In genomic region chr1:206694551-206695124, GRCh38 we compare ENCODE assay signal across 12 cellular contexts. TPM values are rescaled to one million over a fixed set of nuclear protein-coding genes. Genes with fewer than 3 reads are reported as not detected.
DNase-seq lines count a peak whose midpoint lies in the region; ATAC-seq, FAIRE-seq and TF ChIP-seq lines count a peak whose summit lies in the region.
"Had no signal": no experiment of that assay in that cellular context is flagged by ENCODE, and none has a peak within 500 bp of the region (broad histone marks: within the 10 kb centered on the region; RNA-seq: fewer than 3 reads in every experiment).

No MANE protein-coding gene starts in this region.

- in situ Hi-C loops in GM12878 (cut with MboI), result no loop called here

- 81% methylated on average over 8 of the region's 8 CpGs for WGBS in GM12878 (ENCODE audit: insufficient coverage, insufficient replicate concordance, low lambda C conversion rate, missing lambda C conversion rate)
- WGBS in right lobe of liver (ENCODE audit: insufficient coverage, low coverage, low lambda C conversion rate, missing lambda C conversion rate), result 52% methylated on average over 4 of the region's 8 CpGs
- 48 to 100% methylated on average over 2 to 8 of the region's 8 CpGs for WGBS in thyroid gland, 2 donors

- H3K36me3 ChIP-seq in cardiac muscle cell (no peaks in the 10 kb centered on the region), GM12878 (ENCODE audit: control insufficient read depth in 2 of 2, insufficient read depth in 2 of 2, low read length in 1 of 2) (peaks cover 10 to 15% of the 10 kb centered on the region in 2 experiments; a peak in 3 of 4 replicates), right lobe of liver (no peaks in the 10 kb centered on the region), thyroid gland (no peaks in the 10 kb centered on the region)

- no peak for FAIRE-seq in GM12878 (lab: Jason Lieb, UNC)

- RAD21 ChIA-PET in GM12878 (lab: Charles Lee; ENCODE audit: unreplicated experiment), result no interaction called here

- H3K4me3 ChIP-seq in cardiac muscle cell (no peak overlapping the region), GM12878 (no peak overlapping the region), right lobe of liver (no peak overlapping the region), thyroid gland (replicated peaks in 1 of 3) (no peak overlapping the region)

- H3K27ac ChIP-seq in cardiac muscle cell (peak overlapping the region; percentile 98), GM12878 (ENCODE audit: control insufficient read depth, insufficient read depth) (no peak overlapping the region), right lobe of liver (peak overlapping the region in 2 of 3 donors; percentile 61 to 84), thyroid gland (peak overlapping the region in 2 of 3 donors; percentile 58 to 91)

- DNase-seq in cardiac muscle cell (ENCODE audit: low read depth in 1 of 2, low spot score in 1 of 2) (peak in 1 of 2 donors; percentile 67), left ventricle myocardium superior (no peak), GM12878 (ENCODE audit: low read depth, low spot score) (no peak), right lobe of liver (no peak), thyroid gland (peak; percentile 60 to 75), amniotic stem cell (lab: John Stamatoyannopoulos, UW) (no peak)
- DNase-seq: activated CD8-positive, alpha-beta memory T cell treated with anti-CD3 and anti-CD28 coated beads, Interleukin-2, amount 10 ng/mL, durations not matched to agents 7 days and 5 days; cortex of kidney; NCI-H1436 treated with DMSO at 0.1 percent for 48 hours; NCI-H748 treated with DMSO at 0.1 percent for 48 hours had no signal

- H3K9me3 ChIP-seq in cardiac muscle cell (ENCODE audit: low read depth), result no peaks in the 10 kb centered on the region
- H3K9me3 ChIP-seq in GM12878 (replicated peaks; ENCODE audit: control insufficient read depth, insufficient read depth, low read length), result no peaks in the 10 kb centered on the region
- no peaks in the 10 kb centered on the region for H3K9me3 ChIP-seq in right lobe of liver
- no peaks in the 10 kb centered on the region for H3K9me3 ChIP-seq in thyroid gland

- no peak overlapping the region for H3K4me2 ChIP-seq in GM12878 (ENCODE audit: control insufficient read depth, insufficient read depth)

- H3K4me1 ChIP-seq in cardiac muscle cell (ENCODE audit: low read depth), result peaks cover 81% of the 10 kb centered on the region
- H3K4me1 ChIP-seq in GM12878 (ENCODE audit: control insufficient read depth, insufficient read depth, low read length), result peaks cover 22% of the 10 kb centered on the region
- H3K4me1 ChIP-seq in right lobe of liver, result peaks cover 5 to 86% (median 44%) of the 10 kb centered on the region in 4 donors
- peaks cover 53 to 75% of the 10 kb centered on the region in 2 donors for H3K4me1 ChIP-seq in thyroid gland

- no peak overlapping the region for H2AFZ ChIP-seq in GM12878 (ENCODE audit: control insufficient read depth, low read depth, low read length)

- CTCF ChIA-PET in GM12878 (lab: Yijun Ruan, JAX), result interaction anchor here (0.8 to 7.3 kb wide), 5 partner anchors 8 to 31 kb away, joined by 3 to 45 read pairs (median 5); no protein-coding TSS in a partner anchor

- TF ChIP-seq RAD21 in GM12878 (IDR thresholded peaks at IDR 0.05; ENCODE audit: insufficient read depth, low read depth, low read length), result no peak

- ATAC-seq in left ventricle myocardium superior (no peak), GM12878 (no peak), right lobe of liver (no peak), HG02678 (IDR thresholded peaks at IDR 0.05; ENCODE audit: unreplicated experiment) (no peak), HG03095 (IDR thresholded peaks at IDR 0.05; ENCODE audit: unreplicated experiment) (no peak)
- ATAC-seq: activated CD8-positive, alpha-beta memory T cell treated with anti-CD3 and anti-CD28 coated beads, Interleukin-2, amount 10 ng/mL, durations not matched to agents 7 days and 5 days had no signal

- no TSS peak for BruUV-seq in GM12878 (replicated peaks; lab: Mats Ljungman, UMichigan)

- peaks cover 72% of the 10 kb centered on the region for H3K79me2 ChIP-seq in GM12878 (ENCODE audit: control insufficient read depth, insufficient read depth, low read length)

- TF ChIP-seq CTCF in cardiac muscle cell (IDR thresholded peaks at IDR 0.05; ENCODE audit: low read depth, low read length) (no peak), GM12878 (IDR thresholded peaks at IDR 0.05 in 2 of 3, conservative IDR thresholded peaks at IDR 0.05 in 1 of 3; ENCODE audit: control insufficient read depth in 2 of 3, extremely low read depth in 1 of 3, insufficient read depth in 1 of 3, low read depth in 3 of 3, low read length in 3 of 3) (no peak), right lobe of liver (IDR thresholded peaks at IDR 0.05) (no peak), thyroid gland (IDR thresholded peaks at IDR 0.05) (no peak)

- TF ChIP-seq EP300 in GM12878 (IDR thresholded peaks at IDR 0.05; ENCODE audit: borderline replicate concordance in 1 of 2, control insufficient read depth in 1 of 2, low read depth in 2 of 2, low read length in 2 of 2), result no peak

- TF ChIP-seq POLR2A in GM12878 (IDR thresholded peaks at IDR 0.05; ENCODE audit: low read depth, low read length) (no peak), right lobe of liver (IDR thresholded peaks at IDR 0.05) (no peak), thyroid gland (IDR thresholded peaks at IDR 0.05) (no peak)

- H3K27me3 ChIP-seq in cardiac muscle cell (no peaks in the 10 kb centered on the region), GM12878 (replicated peaks in 1 of 2; ENCODE audit: control insufficient read depth in 2 of 2, insufficient read depth in 2 of 2, low read length in 1 of 2) (no peaks in the 10 kb centered on the region), right lobe of liver (no peaks in the 10 kb centered on the region), thyroid gland (no peaks in the 10 kb centered on the region)

- SMC1A ChIA-PET in GM12878 (lab: Charles Lee; ENCODE audit: uncharacterized antibody, unreplicated experiment), result interaction anchor here (1.4 to 9.6 kb wide), 2 partner anchors 14 to 25 kb away, joined by 6 to 222 read pairs; no protein-coding TSS in a partner anchor

- POLR2A ChIA-PET in GM12878 (lab: Charles Lee), result interaction anchor here (18.5 kb wide), 1 partner anchor 15 kb away, joined by 334 read pairs; no protein-coding TSS in a partner anchor

- intact Hi-C loops in left ventricle myocardium superior (cut with micrococcal nuclease), result no loop called here
- intact Hi-C loops in GM12878 (cut with micrococcal nuclease; ENCODE audit: unreplicated experiment), result no loop called here
- intact Hi-C loops in right lobe of liver (cut with DNase I), result no loop called here
- intact Hi-C loops in thyroid gland (cut with DNase I), result no loop called here

- H4K20me1 ChIP-seq in GM12878 (ENCODE audit: control insufficient read depth, insufficient read depth), result peaks cover 17% of the 10 kb centered on the region

- no peak overlapping the region for H3K9ac ChIP-seq in GM12878 (ENCODE audit: control insufficient read depth, insufficient read depth, low read length)

TF ChIP-seq in GM12878, 131 proteins besides CTCF, POLR2A, EP300 and RAD21:
- no peak for TF ChIP-seq NRF1 (conservative IDR thresholded peaks at IDR 0.05; ENCODE audit: low read depth, low read length)
- 0 out of 2 replicates have a peak, but pooled peaks have one; percentile 46 for TF ChIP-seq POLR2AphosphoS5 (IDR thresholded peaks at IDR 0.05; ENCODE audit: low read length)

RNA-seq across cellular contexts. Expression of gene MAPKAPK2, which starts 9.9 kb away (rescaled TPM):
- total RNA-seq in cardiac muscle cell, result 99.4 and 117 TPM in 2 replicates
- 31.4 and 37.1 TPM in 2 replicates for polyA plus RNA-seq in cardiac muscle cell
- total RNA-seq in left ventricle myocardium superior, result 228 TPM
- total RNA-seq in GM12878 (2013; cell fraction: nucleolus; rRNA removed), result 38.9 and 42.0 TPM in 2 replicates
- 59.9 and 62.6 TPM in 2 replicates for total RNA-seq in GM12878 (2014; rRNA removed)
- 36.1 and 38.8 TPM in 2 replicates for total RNA-seq in GM12878 (2014; rRNA removed; fragmentation: Illumina TruSeq; extraction: Trizol)
- 92.2 and 93.0 TPM in 2 replicates for total RNA-seq in GM12878 (2021)
- 44.2 TPM for polyA plus RNA-seq in GM12878 (2011; ENCODE audit: low read depth)
- 51.0 and 71.7 TPM in 2 replicates for polyA plus RNA-seq in GM12878 (2011; rRNA removed)
- 83.8 and 84.4 TPM in 2 replicates for polyA plus RNA-seq in GM12878 (2011; cell fraction: cytosol; rRNA removed)
- polyA plus RNA-seq in GM12878 (2011; cell fraction: nucleus; rRNA removed), result 110 and 118 TPM in 2 replicates
- polyA plus RNA-seq in GM12878 (2012), result 44.4 and 63.5 TPM in 2 replicates
- 66.8 and 70.6 TPM in 2 replicates for polyA plus RNA-seq in GM12878 (2014; fragmentation: Illumina TruSeq; extraction: Trizol)
- 1 to 10 TPM in 1 of 2 experiments, under 1 TPM in 1; 0.72 to 4.9 TPM for polyA plus RNA-seq in GM12878 (2014; fragmentation: Nextera tagmentation; extraction: Ambion mirVana)
- 65.5 and 65.7 TPM in 2 replicates for polyA plus RNA-seq in GM12878 (2014; rRNA removed)
- polyA plus RNA-seq in GM12878 (2016; fragmentation: Nextera tagmentation; extraction: Ambion mirVana), result 1 to 10 TPM; 4.2 to 6.2 TPM
- polyA minus RNA-seq in GM12878 (2011; rRNA and poly(A)+ RNA removed), result 67.7 and 81.3 TPM in 2 replicates
- 25.1 and 29.4 TPM in 2 replicates for polyA minus RNA-seq in GM12878 (2011; cell fraction: cytosol; rRNA and poly(A)+ RNA removed)
- 23.2 and 39.0 TPM in 2 replicates for polyA minus RNA-seq in GM12878 (2011; cell fraction: nucleus; rRNA and poly(A)+ RNA removed)
- 10 to 100 TPM; 25.6 to 46.6 (median 34.0) TPM for total RNA-seq in right lobe of liver
- 10 to 100 TPM; 48.5 to 64.0 (median 59.9) TPM for total RNA-seq in thyroid gland

RNA-seq across cellular contexts. Expression of gene DYRK3, which starts 59.3 kb away (rescaled TPM):
- total RNA-seq in cardiac muscle cell (14.1 and 21.2 TPM in 2 replicates), left ventricle myocardium superior (22.2 TPM), GM12878 (2014; rRNA removed) (10.7 and 11.1 TPM in 2 replicates), GM12878 (2014; rRNA removed; fragmentation: Illumina TruSeq; extraction: Trizol) (10.0 and 10.7 TPM in 2 replicates), GM12878 (2021) (8.9 and 11.2 TPM in 2 replicates), right lobe of liver (1 to 10 TPM; 2.8 to 5.6 (median 4.0) TPM), thyroid gland (10 to 100 TPM; 14.5 to 21.2 (median 15.9) TPM)
- polyA plus RNA-seq in cardiac muscle cell (8.4 and 16.6 TPM in 2 replicates), GM12878 (2011; rRNA removed) (12.9 and 15.4 TPM in 2 replicates), GM12878 (2014; fragmentation: Illumina TruSeq; extraction: Trizol) (9.8 and 14.9 TPM in 2 replicates), GM12878 (2014; fragmentation: Nextera tagmentation; extraction: Ambion mirVana) (1 to 10 TPM; 1.6 to 2.8 TPM), GM12878 (2014; rRNA removed) (6.0 and 8.6 TPM in 2 replicates), GM12878 (2016; fragmentation: Nextera tagmentation; extraction: Ambion mirVana) (10 to 100 TPM in 1 of 2 experiments, 1 to 10 TPM in 1; 10.0 to 11.7 TPM)
- total RNA-seq in GM12878 (2013; cell fraction: nucleolus; rRNA removed), result 26.7 and 27.4 TPM in 2 replicates
- 2.8 TPM for polyA plus RNA-seq in GM12878 (2011; ENCODE audit: low read depth)
- polyA plus RNA-seq in GM12878 (2011; cell fraction: cytosol; rRNA removed), result 8.8 and 9.4 TPM in 2 replicates
- 7.3 and 7.8 TPM in 2 replicates for polyA plus RNA-seq in GM12878 (2011; cell fraction: nucleus; rRNA removed)
- polyA plus RNA-seq in GM12878 (2012), result 3.7 and 6.0 TPM in 2 replicates
- 15.7 and 16.0 TPM in 2 replicates for polyA minus RNA-seq in GM12878 (2011; rRNA and poly(A)+ RNA removed)
- 6.0 and 7.1 TPM in 2 replicates for polyA minus RNA-seq in GM12878 (2011; cell fraction: cytosol; rRNA and poly(A)+ RNA removed)
- polyA minus RNA-seq in GM12878 (2011; cell fraction: nucleus; rRNA and poly(A)+ RNA removed), result 5.1 and 8.2 TPM in 2 replicates

Comparison
In these comparisons a context has a peak if more than half of its experiments do, and no peak if none do; other contexts are left out.
1. DNase-seq: peak in thyroid gland (2 of 2); none in left ventricle myocardium superior (single experiment), GM12878 (single experiment), right lobe of liver (0 of 3) and amniotic stem cell (single experiment).